ENCODE assay signal across 21 cellular contexts in genomic region chr3:23832523-23832922, GRCh38. TPM values are rescaled to one million over a fixed set of nuclear protein-coding genes. Genes with fewer than 3 reads are reported as not detected.
DNase-seq lines count a peak whose midpoint lies in the region; ATAC-seq, FAIRE-seq and TF ChIP-seq lines count a peak whose summit lies in the region.
"Had no signal": no experiment of that assay in that cellular context is flagged by ENCODE, and none has a peak within 500 bp of the region (broad histone marks: within the 10 kb centered on the region; RNA-seq: fewer than 3 reads in every experiment).

No MANE protein-coding gene starts in this region.

- H3K4me3 ChIP-seq in HEK293 (ENCODE audit: low read depth, low read length) (no peak overlapping the region), epithelial cell of esophagus (ENCODE audit: low read length) (no peak overlapping the region)

- H3K4me3 Mint-ChIP-seq in activated CD4-positive, alpha-beta memory T cell treated with anti-CD3 and anti-CD28 coated beads, Interleukin-2, amount 10 ng/mL, durations not matched to agents 7 days and 5 days, result no peak overlapping the region
- H3K4me3 Mint-ChIP-seq: CD4-positive, alpha-beta memory T cell; IgD-negative memory B cell had no signal

- TF ChIP-seq CTCF in HEK293 (tag by site-specific recombination; IDR thresholded peaks at IDR 0.05) (no peak), epithelial cell of esophagus (IDR thresholded peaks at IDR 0.05; ENCODE audit: insufficient read depth, low read depth, low read length, missing control alignments) (no peak)

- peak; percentile 17 for DNase-seq in amniotic epithelial cell (ENCODE audit: low read depth)
- peak; percentile 9 for DNase-seq in epithelial cell of esophagus (ENCODE audit: low read depth)
- no peak for DNase-seq in HTR-8/SVneo (ENCODE audit: insufficient read length, low spot score)
- no peak for DNase-seq in activated CD4-positive, CD25-positive, alpha-beta regulatory T cell (lab: John Stamatoyannopoulos, UW)
- DNase-seq in activated CD4-positive, alpha-beta memory T cell treated with anti-CD3 and anti-CD28 coated beads, Interleukin-2, amount 10 ng/mL, durations not matched to agents 7 days and 5 days, result no peak
- DNase-seq: ACHN, BE2C, DMS153, DMS79, GF-D8, GOT3, H7, KBM-7 had no signal

- peaks cover 17% of the 10 kb centered on the region for H3K4me1 Mint-ChIP-seq in activated CD4-positive, alpha-beta memory T cell treated with anti-CD3 and anti-CD28 coated beads, Interleukin-2, amount 10 ng/mL, durations not matched to agents 7 days and 5 days

- H3K27ac Mint-ChIP-seq in activated CD4-positive, alpha-beta memory T cell treated with anti-CD3 and anti-CD28 coated beads, Interleukin-2, amount 10 ng/mL, durations not matched to agents 7 days and 5 days, result no peak overlapping the region

- ATAC-seq in GM21576 (IDR thresholded peaks at IDR 0.05; ENCODE audit: unreplicated experiment), result no peak
- ATAC-seq: HepG2 had no signal

- FAIRE-seq in HTR-8/SVneo (lab: Jason Lieb, UNC), result no peak
- FAIRE-seq: A204.1, HepG2 had no signal

- CTCF ChIA-PET in HEK293 (lab: Yijun Ruan, JAX), result no interaction called here
- CTCF ChIA-PET in activated CD4-positive, alpha-beta memory T cell treated with anti-CD3 and anti-CD28 coated beads, Interleukin-2, amount 10 ng/mL, durations not matched to agents 7 days and 5 days (lab: Charles Lee), result no interaction called here

- peaks cover 10% of the 10 kb centered on the region; the same call in 1 of the 2 replicates for H3K4me1 ChIP-seq in HEK293 (ENCODE audit: control insufficient read depth, insufficient read depth, low read length)
- H3K4me1 ChIP-seq: BE2C had no signal

- H3K27me3 Mint-ChIP-seq in activated CD4-positive, alpha-beta memory T cell treated with anti-CD3 and anti-CD28 coated beads, Interleukin-2, amount 10 ng/mL, durations not matched to agents 7 days and 5 days, result no peaks in the 10 kb centered on the region
- H3K27me3 Mint-ChIP-seq: CD4-positive, alpha-beta memory T cell; IgD-negative memory B cell had no signal

- no peaks in the 10 kb centered on the region for H3K9me3 Mint-ChIP-seq in activated CD4-positive, alpha-beta memory T cell treated with anti-CD3 and anti-CD28 coated beads, Interleukin-2, amount 10 ng/mL, durations not matched to agents 7 days and 5 days
- H3K9me3 Mint-ChIP-seq: CD4-positive, alpha-beta memory T cell; IgD-negative memory B cell had no signal

- H3K27ac ChIP-seq in HEK293 (ENCODE audit: extremely low read depth, low read depth, low read length), result no peak overlapping the region
- H3K27ac ChIP-seq: C4-2B, HL-60 had no signal

- no peaks in the 10 kb centered on the region for H3K9me3 ChIP-seq in HEK293 (ENCODE audit: control insufficient read depth, insufficient read depth, low read depth, low read length)
- H3K9me3 ChIP-seq: BE2C had no signal

- POLR2A ChIA-PET in HEK293 (lab: Yijun Ruan, JAX), result no interaction called here
- POLR2A ChIA-PET in activated CD4-positive, alpha-beta memory T cell treated with anti-CD3 and anti-CD28 coated beads, Interleukin-2, amount 10 ng/mL, durations not matched to agents 7 days and 5 days (lab: Charles Lee), result no interaction called here

- no peaks in the 10 kb centered on the region for H3K36me3 ChIP-seq in HEK293 (ENCODE audit: control insufficient read depth in 2 of 2, insufficient read depth in 1 of 2, low read length in 2 of 2)
- H3K36me3 ChIP-seq: BE2C had no signal

- H3K36me3 Mint-ChIP-seq in activated CD4-positive, alpha-beta memory T cell treated with anti-CD3 and anti-CD28 coated beads, Interleukin-2, amount 10 ng/mL, durations not matched to agents 7 days and 5 days (ENCODE audit: low read depth), result no peaks in the 10 kb centered on the region

TF ChIP-seq in HEK293, 187 proteins besides CTCF, POLR2A, EP300 and RAD21:
- TF ChIP-seq ZNF518A (tag by site-specific recombination; conservative IDR thresholded peaks at IDR 0.05; ENCODE audit: low read depth), result no peak
- TF ChIP-seq ZBTB20 (tag by site-specific recombination; IDR thresholded peaks at IDR 0.05), result peak; percentile 16; the same call in 1 of the 2 replicates
- TF ChIP-seq SCRT2 (tag by site-specific recombination; IDR thresholded peaks at IDR 0.05), result no peak
- no peak for TF ChIP-seq ZBTB8A (tag by site-specific recombination; IDR thresholded peaks at IDR 0.05)
- 0 out of 2 replicates have a peak, but pooled peaks have one; percentile 60 for TF ChIP-seq GFI1B (tag by site-specific recombination; IDR thresholded peaks at IDR 0.05)

RNA-seq across cellular contexts. Expression of gene UBE2E1, which starts 26.8 kb away (rescaled TPM):
- 10 to 100 TPM; 64.0 to 72.8 TPM for total RNA-seq in activated CD4-positive, alpha-beta memory T cell treated with anti-CD3 and anti-CD28 coated beads, Interleukin-2, amount 10 ng/mL, durations not matched to agents 7 days and 5 days

Comparison
In these comparisons a context has a peak if more than half of its experiments do, and no peak if none do; other contexts are left out.
1. DNase-seq: peak in amniotic epithelial cell (single experiment) and epithelial cell of esophagus (single experiment); none in HTR-8/SVneo (single experiment), activated CD4-positive, CD25-positive, alpha-beta regulatory T cell (0 of 4) and activated CD4-positive, alpha-beta memory T cell treated with anti-CD3 and anti-CD28 coated beads, Interleukin-2, amount 10 ng/mL, durations not matched to agents 7 days and 5 days (single experiment).